8 cellular contexts compared by ENCODE assay signal in genomic region chr4:163558539-163559044, GRCh38.
DNase-seq lines count a peak whose midpoint lies in the region; ATAC-seq lines count a peak whose summit lies in the region.

No MANE protein-coding gene starts in this region.

- peaks cover 9% of the 10 kb centered on the region for H3K36me3 Mint-ChIP-seq in T-cell

- H3K36me3 ChIP-seq in mucosa of rectum (ENCODE audit: control insufficient read depth in 2 of 2, insufficient read depth in 2 of 2, low read length in 2 of 2) = no peaks in the 10 kb centered on the region

- H3K27ac ChIP-seq in mucosa of rectum (ENCODE audit: low read depth in 2 of 2, low read length in 2 of 2) = peak overlapping the region; percentile 39 to 56

- H3K27ac Mint-ChIP-seq in T-cell = peak overlapping the region; percentile 85 to 90

- peaks cover 27 to 44% (median 29%) of the 10 kb centered on the region in 3 donors for H3K4me1 Mint-ChIP-seq in T-cell

- ATAC-seq in GM18907 (IDR thresholded peaks at IDR 0.05; ENCODE audit: unreplicated experiment) = peak; percentile 54
- ATAC-seq in HG02798 (IDR thresholded peaks at IDR 0.05; ENCODE audit: poor library complexity, unreplicated experiment) = peak; percentile 54
- peak; percentile 67 to 84 (median 76) for ATAC-seq in T-cell (replicated peaks in 1 of 4)

- POLR2A ChIA-PET in T-cell (lab: Charles Lee) = no interaction called here

- no peaks in the 10 kb centered on the region for H3K27me3 ChIP-seq in mucosa of rectum (ENCODE audit: control insufficient read depth in 2 of 2, insufficient read depth in 2 of 2, low read length in 2 of 2)

- CTCF ChIA-PET in T-cell (lab: Charles Lee) = interaction anchor here (0.6 to 6.8 kb wide), 7 partner anchors 9 to 196 kb away, joined by 3 to 78 read pairs (median 5); partner anchors contain the start of gene TMA16 (in 1 of the 2)

- no peaks in the 10 kb centered on the region for H3K9me3 ChIP-seq in mucosa of rectum (ENCODE audit: control insufficient read depth in 2 of 2, low read length in 2 of 2)

- H3K27me3 Mint-ChIP-seq in T-cell = no peaks in the 10 kb centered on the region

- no peak overlapping the region for H3K4me3 ChIP-seq in mucosa of rectum (ENCODE audit: low read length in 2 of 2)

- peak overlapping the region; percentile 52 to 65 (median 54) for H3K4me3 Mint-ChIP-seq in T-cell

- peaks cover 2 to 14% (median 3%) of the 10 kb centered on the region in 3 donors for H3K9me3 Mint-ChIP-seq in T-cell

- DNase-seq in T-cell = peak in 20 of 34 experiments; percentile 2 to 65 (median 13)
- DNase-seq in hippocampal formation (lab: John Stamatoyannopoulos, UW) = no peak
- no peak for DNase-seq in ureter (ENCODE audit: low spot score)
- no peak for DNase-seq in stimulated activated naive CD4-positive, alpha-beta T cell treated with Interleukin-2 at 50 U/mL for 16 hours (lab: John Stamatoyannopoulos, UW)
- DNase-seq in NCI-H1436 treated with DMSO at 0.1 percent for 48 hours (lab: John Stamatoyannopoulos, UW) = no peak

- no peaks in the 10 kb centered on the region for H3K4me1 ChIP-seq in mucosa of rectum (ENCODE audit: control insufficient read depth in 2 of 2, insufficient read depth in 2 of 2, low read length in 2 of 2)

- H3K9ac ChIP-seq in mucosa of rectum (ENCODE audit: low read depth in 1 of 2, low read length in 2 of 2) = no peak overlapping the region

Comparison
In these comparisons a context has a peak if more than half of its experiments do, and no peak if none do; other contexts are left out.
1. DNase-seq: peak in T-cell (20 of 34); none in hippocampal formation (0 of 2), ureter (single experiment), stimulated activated naive CD4-positive, alpha-beta T cell treated with Interleukin-2 at 50 U/mL for 16 hours (single experiment) and NCI-H1436 treated with DMSO at 0.1 percent for 48 hours (single experiment).
2. Peak in every context shown above with its lines, with median percentiles within 50 percentile points of each other: ATAC-seq.